In genomic region chr13:77338329-77338728, GRCh38 we compare ENCODE assay signal across 12 cellular contexts. TPM values are rescaled to one million over a fixed set of nuclear protein-coding genes. Genes with fewer than 3 reads are reported as not detected.
A peak's percentile ranks its signal among the peaks of the same experiment; 100 is the strongest.
DNase-seq lines count a peak whose midpoint lies in the region; ATAC-seq and TF ChIP-seq lines count a peak whose summit lies in the region.
"Had no signal": no experiment of that assay in that cellular context is flagged by ENCODE, and none has a peak within 500 bp of the region (broad histone marks: within the 10 kb centered on the region; RNA-seq: fewer than 3 reads in every experiment).

No MANE protein-coding gene starts in this region.

- WGBS in upper lobe of left lung, 2 donors = 85 to 90% methylated on average over 2 of the region's 2 CpGs

- H3K4me1 Mint-ChIP-seq in naive B cell = peaks cover 69 to 88% (median 80%) of the 10 kb centered on the region in 3 donors
- H3K4me1 Mint-ChIP-seq: nephron had no signal

- no peaks in the 10 kb centered on the region for H3K36me3 Mint-ChIP-seq in naive B cell

- H3K4me1 ChIP-seq in upper lobe of left lung = peaks cover 0 to 9% (median 0%) of the 10 kb centered on the region in 4 donors

- H3K27ac Mint-ChIP-seq in naive B cell = peak overlapping the region; percentile 92 to 98 (median 96)
- H3K27ac Mint-ChIP-seq: nephron had no signal

- no peak for TF ChIP-seq CTCF in upper lobe of left lung (IDR thresholded peaks at IDR 0.05)

- no peak for TF ChIP-seq POLR2A in upper lobe of left lung (IDR thresholded peaks at IDR 0.05)

- H3K9me3 ChIP-seq in upper lobe of left lung = no peaks in the 10 kb centered on the region

- H3K4me3 Mint-ChIP-seq in naive B cell = peak overlapping the region; percentile 66 to 89 (median 84)
- H3K4me3 Mint-ChIP-seq: nephron had no signal

- H3K36me3 ChIP-seq in upper lobe of left lung = no peaks in the 10 kb centered on the region

- H3K27ac ChIP-seq in upper lobe of left lung = no peak overlapping the region

- no peaks in the 10 kb centered on the region for H3K27me3 ChIP-seq in upper lobe of left lung

- DNase-seq in naive B cell (no peak), upper lobe of left lung (no peak), DMS 273 (lab: John Stamatoyannopoulos, UW; ENCODE audit: unreplicated experiment) (no peak)
- DNase-seq in stimulated activated CD4-positive, alpha-beta T cell treated with anti-CD3 and anti-CD28 coated beads, Interleukin-4, amount 100 ng/mL, for 4 hours = no peak
- DNase-seq: activated CD4-positive, alpha-beta T cell treated with anti-CD3 and anti-CD28 coated beads for 1 hour; activated naive CD4-positive, alpha-beta T cell treated with Interleukin-2 at 50 U/mL for 16 hours; NCI-H2081 treated with DMSO at 0.1 percent for 48 hours had no signal

- peak; percentile 39 for ATAC-seq in GM19023 (IDR thresholded peaks at IDR 0.05; ENCODE audit: unreplicated experiment)
- peak; percentile 25 for ATAC-seq in GM21737 (IDR thresholded peaks at IDR 0.05; ENCODE audit: unreplicated experiment)
- ATAC-seq in HG03139 (IDR thresholded peaks at IDR 0.05; ENCODE audit: unreplicated experiment) = peak; percentile 33
- ATAC-seq in naive B cell (ENCODE audit: low read depth in 2 of 2) = no peak
- ATAC-seq in upper lobe of left lung (ENCODE audit: low FRiP score in 2 of 2) = no peak
- ATAC-seq: HepG2 had no signal

- TF ChIP-seq EP300 in upper lobe of left lung (IDR thresholded peaks at IDR 0.05) = no peak

- H3K27me3 Mint-ChIP-seq in naive B cell = no peaks in the 10 kb centered on the region

- H3K9me3 Mint-ChIP-seq in naive B cell = peaks cover 0 to 2% (median 0%) of the 10 kb centered on the region in 7 donors

- no peak overlapping the region for H3K4me3 ChIP-seq in upper lobe of left lung

RNA-seq across cellular contexts. Expression of gene MYCBP2, which starts 11.4 kb away (rescaled TPM):
- polyA plus RNA-seq in naive B cell (ENCODE audit: low read depth in 6 of 6) = 10 to 100 TPM; 31.5 to 81.0 (median 53.3) TPM
- 100 to 1,000 TPM in 3 of 6 donors, 10 to 100 TPM in 3; 83.3 to 288 (median 127) TPM for total RNA-seq in upper lobe of left lung

Comparison
In these comparisons a context has a peak if more than half of its experiments do, and no peak if none do; other contexts are left out.
1. ATAC-seq: peak in GM19023 (single experiment), GM21737 (single experiment) and HG03139 (single experiment); none in naive B cell (0 of 2) and upper lobe of left lung (0 of 2).